ENCODE assay signal across 27 cellular contexts in genomic region chr15:73866881-73867410, GRCh38. TPM values are rescaled to one million over a fixed set of nuclear protein-coding genes. Genes with fewer than 3 reads are reported as not detected.
A peak's percentile ranks its signal among the peaks of the same experiment; 100 is the strongest.
DNase-seq lines count a peak whose midpoint lies in the region; ATAC-seq, FAIRE-seq and TF ChIP-seq lines count a peak whose summit lies in the region.
"Had no signal": no experiment of that assay in that cellular context is flagged by ENCODE, and none has a peak within 500 bp of the region (broad histone marks: within the 10 kb centered on the region; RNA-seq: fewer than 3 reads in every experiment).

No MANE protein-coding gene starts in this region.

- CTCF ChIA-PET in HCT116 (lab: Charles Lee) (interaction anchor here (0.9 kb wide), 1 partner anchor 182 kb away, joined by 3 read pairs; no protein-coding TSS in a partner anchor), HepG2 (lab: Yijun Ruan, JAX; ENCODE audit: low intra/inter-chr PET ratio, low total read pairs) (no interaction called here)

- TF ChIP-seq POLR2A in HCT116 (IDR thresholded peaks at IDR 0.05; ENCODE audit: borderline replicate concordance, extremely low read depth, insufficient read depth, insufficient read length) (no peak), HepG2 (IDR thresholded peaks at IDR 0.05; ENCODE audit: insufficient read depth in 1 of 2, low read depth in 2 of 2, low read length in 2 of 2) (no peak)

- TF ChIP-seq EP300 in HepG2 (IDR thresholded peaks at IDR 0.05; ENCODE audit: low read depth in 2 of 2, low read length in 2 of 2) (no peak), HepG2 (CRISPR knock-in tag; IDR thresholded peaks at IDR 0.05; ENCODE audit: borderline replicate concordance) (no peak)

- in situ Hi-C loops in HepG2 (cut with HindIII; ENCODE audit: extremely low pct_ligation_motif_present, low pct_unique_long_range_greater_than_20kb) = no loop called here

- H3K9me3 ChIP-seq in HCT116 (ENCODE audit: control insufficient read depth in 1 of 2, insufficient read depth in 1 of 2, low read depth in 1 of 2, low read length in 2 of 2) (no peaks in the 10 kb centered on the region; a peak in 1 of 4 replicates), WERI-Rb-1 (ENCODE audit: severe bottlenecking) (no peaks in the 10 kb centered on the region), HepG2 (ENCODE audit: low read length) (no peaks in the 10 kb centered on the region)

- intact Hi-C loops in HCT116 (cut with micrococcal nuclease) = no loop called here
- intact Hi-C loops in HepG2 (cut with micrococcal nuclease; ENCODE audit: unreplicated experiment) = no loop called here

- ATAC-seq in HCT116 = peak; percentile 64
- no peak for ATAC-seq in HepG2
- no peak for ATAC-seq in esophagus mucosa
- ATAC-seq in foreskin keratinocyte = no peak
- ATAC-seq: effector memory CD8-positive, alpha-beta T cell; sciatic nerve had no signal

- H3K4me3 ChIP-seq in HCT116 (replicated peaks in 1 of 2; ENCODE audit: low read depth in 1 of 2, low read length in 2 of 2) (no peak overlapping the region), WERI-Rb-1 (ENCODE audit: low read depth, low read length) (no peak overlapping the region), HepG2 (replicated peaks in 1 of 3; ENCODE audit: insufficient read depth in 1 of 3, low read depth in 2 of 3, low read length in 3 of 3) (no peak overlapping the region)

- H3K4me1 ChIP-seq in HCT116 (ENCODE audit: control insufficient read depth in 1 of 2, insufficient read depth in 2 of 2, low read length in 2 of 2) = no peaks in the 10 kb centered on the region
- no peaks in the 10 kb centered on the region for H3K4me1 ChIP-seq in HepG2 (ENCODE audit: insufficient read depth, low read length)
- no peaks in the 10 kb centered on the region for H3K4me1 ChIP-seq in foreskin keratinocyte

- no peak overlapping the region for H3K27ac ChIP-seq in HCT116 (ENCODE audit: low read depth, low read length)
- no peak overlapping the region for H3K27ac ChIP-seq in WERI-Rb-1
- no peak overlapping the region for H3K27ac ChIP-seq in HepG2 (ENCODE audit: extremely low read length, insufficient read depth, low read length)
- no peak overlapping the region for H3K27ac ChIP-seq in foreskin keratinocyte

- H3K27me3 ChIP-seq in HCT116 (ENCODE audit: insufficient read depth, low read length) (peaks cover 76% of the 10 kb centered on the region), WERI-Rb-1 (ENCODE audit: insufficient read depth, low read depth, severe bottlenecking) (no peaks in the 10 kb centered on the region), HepG2 (ENCODE audit: control insufficient read depth in 1 of 2, insufficient read depth in 2 of 2, low read length in 2 of 2) (0 out of 5 replicates have a peak, but pooled peaks cover 0 to 5% of the 10 kb centered on the region in 2 experiments), foreskin keratinocyte (peaks cover 87% of the 10 kb centered on the region)

- H3K9me3 Mint-ChIP-seq in T-helper 2 cell treated with Interferon-gamma antibody and Interleukin-4, amounts not matched to agents 5 μg/mL and 100 μg/mL, for 36 hours = no peaks in the 10 kb centered on the region
- H3K9me3 Mint-ChIP-seq: central memory CD8-positive, alpha-beta T cell; effector memory CD8-positive, alpha-beta T cell had no signal

- H3K4me3 Mint-ChIP-seq in T-helper 2 cell treated with Interferon-gamma antibody and Interleukin-4, amounts not matched to agents 5 μg/mL and 100 μg/mL, for 36 hours = no peak overlapping the region
- H3K4me3 Mint-ChIP-seq: central memory CD8-positive, alpha-beta T cell; effector memory CD8-positive, alpha-beta T cell had no signal

- TF ChIP-seq CTCF in D721Med (IDR thresholded peaks at IDR 0.05; ENCODE audit: insufficient read depth, missing control alignments) (peak; percentile 12), HCT116 (IDR thresholded peaks at IDR 0.05 in 2 of 3, conservative IDR thresholded peaks at IDR 0.05 in 1 of 3; ENCODE audit: borderline replicate concordance in 1 of 3, insufficient read depth in 1 of 3, low read depth in 2 of 3, low read length in 2 of 3) (peak; percentile 18 to 34 (median 27); a peak in 4 of 6 replicates), WERI-Rb-1 (IDR thresholded peaks at IDR 0.05; ENCODE audit: low read depth, low read length) (peak; percentile 61), HepG2 (CRISPR knock-in tag; IDR thresholded peaks at IDR 0.05) (0 out of 2 replicates have a peak, but pooled peaks have one; percentile 24), foreskin keratinocyte (conservative IDR thresholded peaks at IDR 0.05) (no peak)

- H2AFZ ChIP-seq in HCT116 (ENCODE audit: low read depth, low read length, poor library complexity, severe bottlenecking) (no peak overlapping the region), HepG2 (ENCODE audit: low read length) (no peak overlapping the region)

- no peak overlapping the region for H3K4me2 ChIP-seq in HCT116 (ENCODE audit: low read length)
- H3K4me2 ChIP-seq in HepG2 (ENCODE audit: low read depth, low read length) = no peak overlapping the region

- POLR2A ChIA-PET in HCT116 (lab: Charles Lee) (no interaction called here), HepG2 (lab: Yijun Ruan, JAX) (no interaction called here)

- H3K79me2 ChIP-seq in HCT116 (ENCODE audit: insufficient read depth, low read length) = no peaks in the 10 kb centered on the region
- H3K79me2 ChIP-seq in HepG2 (ENCODE audit: insufficient read depth, low read length) = no peaks in the 10 kb centered on the region

- TF ChIP-seq RAD21 in HCT116 (IDR thresholded peaks at IDR 0.05; ENCODE audit: low read depth) (0 out of 2 replicates have a peak, but pooled peaks have one; percentile 25), HepG2 (CRISPR knock-in tag; IDR thresholded peaks at IDR 0.05) (no peak)

- FAIRE-seq in D721Med (lab: Jason Lieb, UNC) (no peak), HepG2 (lab: Jason Lieb, UNC) (no peak)
- FAIRE-seq: H54, islet of Langerhans had no signal

- no peaks in the 10 kb centered on the region for H3K9me2 ChIP-seq in HCT116 (ENCODE audit: insufficient read depth)

- BruUV-seq in HCT116 (replicated peaks; lab: Mats Ljungman, UMichigan) = no TSS peak
- no TSS peak for BruUV-seq in HepG2 (replicated peaks; lab: Mats Ljungman, UMichigan)

- H4K20me1 ChIP-seq in HCT116 (ENCODE audit: insufficient read depth) (no peaks in the 10 kb centered on the region), HepG2 (ENCODE audit: insufficient read depth, low read length) (no peaks in the 10 kb centered on the region)

- H3K4me1 Mint-ChIP-seq in T-helper 2 cell treated with Interferon-gamma antibody and Interleukin-4, amounts not matched to agents 5 μg/mL and 100 μg/mL, for 36 hours (ENCODE audit: low read depth) = peaks cover 1% of the 10 kb centered on the region
- H3K4me1 Mint-ChIP-seq: central memory CD8-positive, alpha-beta T cell had no signal

- DNase-seq in D721Med (ENCODE audit: insufficient read length, low spot score) = no peak
- DNase-seq in HCT116 (ENCODE audit: low read depth, low spot score) = no peak
- peak; percentile 51 for DNase-seq in WERI-Rb-1
- no peak for DNase-seq in HepG2 (ENCODE audit: low spot score)
- DNase-seq in T-helper 2 cell treated with Interferon-gamma antibody and Interleukin-4, amounts not matched to agents 5 μg/mL and 100 μg/mL, for 36 hours (ENCODE audit: low spot score) = no peak
- no peak for DNase-seq in NCI-H1092 treated with DMSO at 0.1 percent for 48 hours (lab: John Stamatoyannopoulos, UW)
- DNase-seq in foreskin keratinocyte = no peak
- DNase-seq: activated CD4-positive, alpha-beta T cell treated with anti-CD3 and anti-CD28 coated beads, Interleukin-2, amount 50 U/mL, for 48 hours; activated naive CD4-positive, alpha-beta T cell treated with Interleukin-2 at 50 U/mL for 16 hours; anterior cingulate cortex; effector memory CD8-positive, alpha-beta T cell; glutamatergic neuron; MV-4-11; NCI-H2029 treated with DMSO at 0.1 percent for 48 hours; occipital lobe; SHP77; stimulated activated naive CD4-positive, alpha-beta T cell; T-helper 1 cell had no signal

- no peaks in the 10 kb centered on the region for H3K36me3 Mint-ChIP-seq in T-helper 2 cell treated with Interferon-gamma antibody and Interleukin-4, amounts not matched to agents 5 μg/mL and 100 μg/mL, for 36 hours (ENCODE audit: low read depth)

- no peak overlapping the region for H3K27ac Mint-ChIP-seq in T-helper 2 cell treated with Interferon-gamma antibody and Interleukin-4, amounts not matched to agents 5 μg/mL and 100 μg/mL, for 36 hours
- H3K27ac Mint-ChIP-seq: effector memory CD8-positive, alpha-beta T cell had no signal

- RAD21 ChIA-PET in HCT116 (lab: Charles Lee; ENCODE audit: low non-redundant PET in 1 of 2, low total read pairs in 2 of 2, uncharacterized antibody in 2 of 2, unreplicated experiment in 2 of 2) = no interaction called here

- peaks cover 62% of the 10 kb centered on the region for H3K27me3 Mint-ChIP-seq in T-helper 2 cell treated with Interferon-gamma antibody and Interleukin-4, amounts not matched to agents 5 μg/mL and 100 μg/mL, for 36 hours (ENCODE audit: low read depth)

- H3K36me3 ChIP-seq in HCT116 (ENCODE audit: control insufficient read depth in 1 of 2, insufficient read depth in 2 of 2, low read length in 2 of 2) (no peaks in the 10 kb centered on the region), WERI-Rb-1 (no peaks in the 10 kb centered on the region), HepG2 (replicated peaks in 1 of 2; ENCODE audit: control insufficient read depth in 1 of 2, insufficient read depth in 2 of 2, low read length in 2 of 2) (no peaks in the 10 kb centered on the region)

- H3K9ac ChIP-seq in HCT116 (ENCODE audit: low read length) = no peak overlapping the region
- no peak overlapping the region for H3K9ac ChIP-seq in HepG2 (ENCODE audit: insufficient read depth, low read depth, low read length)

- WGBS in HepG2 (ENCODE audit: low lambda C conversion rate) = 26% methylated on average over 5 of the region's 6 CpGs

RNA-seq across cellular contexts. Expression of gene TBC1D21, which starts 6.4 kb away (rescaled TPM):
- total RNA-seq in HCT116 (2021; ENCODE audit: unreplicated experiment) (not detected), HepG2 (2016; rRNA removed; fragmentation: Illumina TruSeq; extraction: Trizol) (not detected in 2 replicates), esophagus mucosa (not detected), foreskin keratinocyte (not detected in 2 replicates)
- polyA plus RNA-seq in HCT116 (2012) = not detected in 2 replicates
- not detected in 2 replicates for total RNA-seq in HepG2 (2016; cell fraction: cytosol; rRNA removed; fragmentation: Illumina TruSeq; extraction: Trizol; ENCODE audit: low read depth)
- not detected in 2 replicates for total RNA-seq in HepG2 (2016; cell fraction: insoluble cytoplasmic fraction; rRNA removed; fragmentation: Illumina TruSeq; extraction: Trizol)
- not detected in 2 replicates for total RNA-seq in HepG2 (2016; cell fraction: membrane; rRNA removed; fragmentation: Illumina TruSeq; extraction: Trizol)
- not detected in 2 replicates for total RNA-seq in HepG2 (2016; cell fraction: nucleus; rRNA removed; fragmentation: Illumina TruSeq; extraction: Trizol)
- polyA plus RNA-seq in HepG2 (2011; rRNA removed) (not detected in 2 replicates), foreskin keratinocyte (not detected in 2 replicates)
- polyA plus RNA-seq in HepG2 (2011; cell fraction: cytosol; rRNA removed) = not detected in 2 replicates
- polyA plus RNA-seq in HepG2 (2011; cell fraction: nucleus; rRNA removed) = not detected in 2 replicates
- polyA plus RNA-seq in HepG2 (2012) = not detected in 2 replicates
- polyA plus RNA-seq in HepG2 (2016; cell fraction: cytosol; fragmentation: Illumina TruSeq; extraction: Trizol; ENCODE audit: low read depth) = not detected in 2 replicates
- polyA plus RNA-seq in HepG2 (2016; cell fraction: insoluble cytoplasmic fraction; fragmentation: Illumina TruSeq; extraction: Trizol; ENCODE audit: low read depth) = not detected in 2 replicates
- polyA plus RNA-seq in HepG2 (2016; cell fraction: membrane; fragmentation: Illumina TruSeq; extraction: Trizol; ENCODE audit: low read depth) = not detected in 2 replicates
- polyA plus RNA-seq in HepG2 (2016; cell fraction: nucleus; fragmentation: Illumina TruSeq; extraction: Trizol; ENCODE audit: insufficient read depth, low read depth) = not detected in 2 replicates
- polyA minus RNA-seq in HepG2 (2011; rRNA and poly(A)+ RNA removed; ENCODE audit: low replicate concordance) = not detected in 2 replicates
- not detected in 2 replicates for polyA minus RNA-seq in HepG2 (2011; cell fraction: cytosol; rRNA and poly(A)+ RNA removed)
- polyA minus RNA-seq in HepG2 (2011; cell fraction: nucleus; rRNA and poly(A)+ RNA removed) = not detected in 2 replicates
- total RNA-seq: Daoy, fibroblast of lung, lung microvascular endothelial cell, NCI-H460, occipital lobe, sciatic nerve had no signal
- polyA plus RNA-seq: fibroblast of lung had no signal

RNA-seq across cellular contexts. Expression of gene LOXL1, which starts 59.3 kb away (rescaled TPM):
- 14.9 TPM for total RNA-seq in HCT116 (2021; ENCODE audit: unreplicated experiment)
- polyA plus RNA-seq in HCT116 (2012) = 18.6 and 21.7 TPM in 2 replicates
- 0.51 TPM in 1 of 2 replicates, not detected in the other for total RNA-seq in HepG2 (2016; rRNA removed; fragmentation: Illumina TruSeq; extraction: Trizol)
- total RNA-seq in HepG2 (2016; cell fraction: cytosol; rRNA removed; fragmentation: Illumina TruSeq; extraction: Trizol; ENCODE audit: low read depth) = 0.10 TPM in 1 of 2 replicates, not detected in the other
- total RNA-seq in HepG2 (2016; cell fraction: insoluble cytoplasmic fraction; rRNA removed; fragmentation: Illumina TruSeq; extraction: Trizol) = 0.30 and 0.40 TPM in 2 replicates
- 0.46 and 0.69 TPM in 2 replicates for total RNA-seq in HepG2 (2016; cell fraction: membrane; rRNA removed; fragmentation: Illumina TruSeq; extraction: Trizol)
- total RNA-seq in HepG2 (2016; cell fraction: nucleus; rRNA removed; fragmentation: Illumina TruSeq; extraction: Trizol) = 0.47 TPM in 1 of 2 replicates, not detected in the other
- polyA plus RNA-seq in HepG2 (2011; rRNA removed) = 0.16 and 1.3 TPM in 2 replicates
- polyA plus RNA-seq in HepG2 (2011; cell fraction: cytosol; rRNA removed) = 0.58 and 0.69 TPM in 2 replicates
- polyA plus RNA-seq in HepG2 (2011; cell fraction: nucleus; rRNA removed) = 0.35 and 0.80 TPM in 2 replicates
- not detected in 2 replicates for polyA plus RNA-seq in HepG2 (2012)
- polyA plus RNA-seq in HepG2 (2016; cell fraction: cytosol; fragmentation: Illumina TruSeq; extraction: Trizol; ENCODE audit: low read depth) = 0.31 and 0.33 TPM in 2 replicates
- 0.39 TPM in 1 of 2 replicates, not detected in the other for polyA plus RNA-seq in HepG2 (2016; cell fraction: insoluble cytoplasmic fraction; fragmentation: Illumina TruSeq; extraction: Trizol; ENCODE audit: low read depth)
- 0.41 and 0.76 TPM in 2 replicates for polyA plus RNA-seq in HepG2 (2016; cell fraction: membrane; fragmentation: Illumina TruSeq; extraction: Trizol; ENCODE audit: low read depth)
- 0.92 and 1.1 TPM in 2 replicates for polyA plus RNA-seq in HepG2 (2016; cell fraction: nucleus; fragmentation: Illumina TruSeq; extraction: Trizol; ENCODE audit: insufficient read depth, low read depth)
- polyA minus RNA-seq in HepG2 (2011; rRNA and poly(A)+ RNA removed; ENCODE audit: low replicate concordance) = 0.30 and 1.4 TPM in 2 replicates
- polyA minus RNA-seq in HepG2 (2011; cell fraction: cytosol; rRNA and poly(A)+ RNA removed) = 0.26 TPM in 1 of 2 replicates, not detected in the other
- 0.39 TPM in 1 of 2 replicates, not detected in the other for polyA minus RNA-seq in HepG2 (2011; cell fraction: nucleus; rRNA and poly(A)+ RNA removed)
- 5.8 TPM for total RNA-seq in esophagus mucosa
- total RNA-seq in foreskin keratinocyte = 8.1 and 13.3 TPM in 2 replicates
- 9.7 and 14.9 TPM in 2 replicates for polyA plus RNA-seq in foreskin keratinocyte
